ENCODE assay signal across 15 cellular contexts in genomic region chr2:41854227-41854626, GRCh38.
DNase-seq lines count a peak whose midpoint lies in the region; ATAC-seq and TF ChIP-seq lines count a peak whose summit lies in the region.
"Had no signal": no experiment of that assay in that cellular context is flagged by ENCODE, and none has a peak within 500 bp of the region (broad histone marks: within the 10 kb centered on the region; RNA-seq: fewer than 3 reads in every experiment).

No MANE protein-coding gene starts in this region.

- DNase-seq in activated CD4-positive, CD25-positive, alpha-beta regulatory T cell (lab: John Stamatoyannopoulos, UW), result no peak
- peak; percentile 7 for DNase-seq in stimulated activated CD4-positive, alpha-beta T cell treated with anti-CD3 and anti-CD28 coated beads, Interleukin-4, amount 100 ng/mL, for 1 hour
- DNase-seq in stimulated activated CD4-positive, alpha-beta T cell treated with anti-CD3 and anti-CD28 coated beads, Interleukin-12 subunit alpha, Interleukin-12 subunit beta, amount 100 ng/mL, for 4 hours, result no peak
- DNase-seq in epithelial cell of proximal tubule (ENCODE audit: low read depth), result peak; percentile 39
- no peak for DNase-seq in stimulated activated naive CD8-positive, alpha-beta T cell treated with anti-CD3 and anti-CD28 coated beads, Interleukin-15, amount 100 ng/mL, for 72 hours
- DNase-seq in DMS153 (lab: John Stamatoyannopoulos, UW), result no peak
- DNase-seq: naive B cell, NCI-H1417 treated with DMSO at 0.1 percent for 48 hours, sigmoid colon had no signal

- no peak overlapping the region for H3K4me3 ChIP-seq in epithelial cell of proximal tubule (ENCODE audit: low read depth, low read length)
- H3K4me3 ChIP-seq: pancreas, sigmoid colon had no signal

- no peak overlapping the region for H3K4me3 Mint-ChIP-seq in stimulated activated naive CD8-positive, alpha-beta T cell treated with anti-CD3 and anti-CD28 coated beads, Interleukin-15, amount 100 ng/mL, for 72 hours
- H3K4me3 Mint-ChIP-seq: activated naive CD4-positive, alpha-beta T cell treated with anti-CD3 and anti-CD28 coated beads, Interleukin-2, amount 50 U/mL, for 24 hours; memory B cell; naive B cell; T-helper 1 cell treated with Interleukin-12 subunit alpha and Interleukin-12 subunit beta and Interleukin-4 antibody, amounts not matched to agents 30 μg/mL and 1 μg/mL, for 36 hours had no signal

- no peak for TF ChIP-seq CTCF in epithelial cell of proximal tubule (conservative IDR thresholded peaks at IDR 0.05; ENCODE audit: low read depth, low read length)

- H3K4me1 Mint-ChIP-seq in stimulated activated naive CD8-positive, alpha-beta T cell treated with anti-CD3 and anti-CD28 coated beads, Interleukin-15, amount 100 ng/mL, for 72 hours, result no peaks in the 10 kb centered on the region
- H3K4me1 Mint-ChIP-seq: memory B cell had no signal

- peaks cover 15% of the 10 kb centered on the region for H3K27me3 Mint-ChIP-seq in stimulated activated naive CD8-positive, alpha-beta T cell treated with anti-CD3 and anti-CD28 coated beads, Interleukin-15, amount 100 ng/mL, for 72 hours

- peak; percentile 84 to 91 for ATAC-seq in activated CD4-positive, CD25-positive, alpha-beta regulatory T cell treated with anti-CD3 and anti-CD28 coated beads, Interleukin-2, amount 50 U/mL, for 24 hours
- ATAC-seq in stimulated activated naive CD8-positive, alpha-beta T cell treated with anti-CD3 and anti-CD28 coated beads, Interleukin-15, amount 100 ng/mL, for 72 hours, result peak; percentile 88
- ATAC-seq in HG02981 (IDR thresholded peaks at IDR 0.05; ENCODE audit: unreplicated experiment), result no peak

- H3K9me3 Mint-ChIP-seq in stimulated activated naive CD8-positive, alpha-beta T cell treated with anti-CD3 and anti-CD28 coated beads, Interleukin-15, amount 100 ng/mL, for 72 hours, result no peaks in the 10 kb centered on the region
- H3K9me3 Mint-ChIP-seq: activated naive CD4-positive, alpha-beta T cell treated with anti-CD3 and anti-CD28 coated beads, Interleukin-2, amount 50 U/mL, for 24 hours; memory B cell; naive B cell; T-helper 1 cell treated with Interleukin-12 subunit alpha and Interleukin-12 subunit beta and Interleukin-4 antibody, amounts not matched to agents 30 μg/mL and 1 μg/mL, for 36 hours had no signal

- no peak overlapping the region for H3K27ac Mint-ChIP-seq in stimulated activated naive CD8-positive, alpha-beta T cell treated with anti-CD3 and anti-CD28 coated beads, Interleukin-15, amount 100 ng/mL, for 72 hours
- H3K27ac Mint-ChIP-seq: activated naive CD4-positive, alpha-beta T cell treated with anti-CD3 and anti-CD28 coated beads, Interleukin-2, amount 50 U/mL, for 24 hours; memory B cell; naive B cell; T-helper 1 cell treated with Interleukin-12 subunit alpha and Interleukin-12 subunit beta and Interleukin-4 antibody, amounts not matched to agents 30 μg/mL and 1 μg/mL, for 36 hours had no signal

Comparison
In these comparisons a context has a peak if more than half of its experiments do, and no peak if none do; other contexts are left out.
1. DNase-seq: peak in stimulated activated CD4-positive, alpha-beta T cell treated with anti-CD3 and anti-CD28 coated beads, Interleukin-4, amount 100 ng/mL, for 1 hour (single experiment) and epithelial cell of proximal tubule (single experiment); none in activated CD4-positive, CD25-positive, alpha-beta regulatory T cell (0 of 4), stimulated activated CD4-positive, alpha-beta T cell treated with anti-CD3 and anti-CD28 coated beads, Interleukin-12 subunit alpha, Interleukin-12 subunit beta, amount 100 ng/mL, for 4 hours (single experiment), stimulated activated naive CD8-positive, alpha-beta T cell treated with anti-CD3 and anti-CD28 coated beads, Interleukin-15, amount 100 ng/mL, for 72 hours (0 of 2) and DMS153 (single experiment).